ENCODE assay signal across 28 cellular contexts in genomic region chr9:125842215-125842614, GRCh38.
DNase-seq lines count a peak whose midpoint lies in the region; ATAC-seq and TF ChIP-seq lines count a peak whose summit lies in the region.
"Had no signal": no experiment of that assay in that cellular context is flagged by ENCODE, and none has a peak within 500 bp of the region (broad histone marks: within the 10 kb centered on the region; RNA-seq: fewer than 3 reads in every experiment).

No MANE protein-coding gene starts in this region.

- H3F3A ChIP-seq in neural cell (ENCODE audit: insufficient read depth, low read length, poor library complexity, severe bottlenecking) = peaks cover 20% of the 10 kb centered on the region

- H3K4me3 Mint-ChIP-seq in chondrocyte (ENCODE audit: unreplicated experiment) = no peak overlapping the region
- H3K4me3 Mint-ChIP-seq: activated CD4-positive, alpha-beta T cell treated with anti-CD3 and anti-CD28 coated beads for 36 hours; activated T-cell treated with anti-CD3 and anti-CD28 coated beads, Interleukin-2, amount 50 U/mL, for 4 hours; nephron progenitor cell had no signal

- no peak overlapping the region for H2AFZ ChIP-seq in neural cell (ENCODE audit: low read depth, low read length)

- no peak for TF ChIP-seq CTCF in chondrocyte (IDR thresholded peaks at IDR 0.05)
- TF ChIP-seq CTCF in neural cell (IDR thresholded peaks at IDR 0.05; ENCODE audit: poor library complexity, severe bottlenecking) = no peak
- no peak for TF ChIP-seq CTCF in mucosa of descending colon (IDR thresholded peaks at IDR 0.05)

- H3K9me3 Mint-ChIP-seq in chondrocyte (ENCODE audit: low read depth) = peaks cover 7% of the 10 kb centered on the region
- H3K9me3 Mint-ChIP-seq: activated T-cell treated with anti-CD3 and anti-CD28 coated beads, Interleukin-2, amount 50 U/mL, for 4 hours had no signal

- H3K4me3 ChIP-seq in BLaER1 treated with 17β-estradiol and CSF1 and Interleukin-3, amounts not matched to agents 10 nM and 100 nM = 0 out of 20 replicates have a peak overlapping the region, but pooled peaks of 1 of the 10 experiments have one; percentile 20
- no peak overlapping the region for H3K4me3 ChIP-seq in HUES64 (ENCODE audit: low read length)
- H3K4me3 ChIP-seq in neural cell (ENCODE audit: low read length) = peak overlapping the region; percentile 22
- no peak overlapping the region for H3K4me3 ChIP-seq in mucosa of descending colon
- H3K4me3 ChIP-seq: upper lobe of right lung had no signal

- H3K9ac ChIP-seq in BLaER1 treated with 17β-estradiol and CSF1 and Interleukin-3, amounts not matched to agents 10 nM and 100 nM = peak overlapping the region in 10 of 11 experiments; percentile 2 to 54 (median 42); a peak in 14 of 22 replicates
- no peak overlapping the region for H3K9ac ChIP-seq in HUES64 (ENCODE audit: low read depth, low read length)
- no peak overlapping the region for H3K9ac ChIP-seq in neural cell (ENCODE audit: low read length)

- no peaks in the 10 kb centered on the region for H4K20me1 ChIP-seq in BLaER1 treated with 17β-estradiol and CSF1 and Interleukin-3, amounts not matched to agents 10 nM and 100 nM
- peaks cover 9% of the 10 kb centered on the region for H4K20me1 ChIP-seq in neural cell (ENCODE audit: insufficient read depth)

- no peaks in the 10 kb centered on the region for H3K36me3 Mint-ChIP-seq in chondrocyte (ENCODE audit: low read depth)

- DNase-seq in chondrocyte (ENCODE audit: low spot score) (no peak), mucosa of descending colon (no peak), HT-29 (ENCODE audit: low spot score) (no peak), T-helper 2 cell (no peak)
- DNase-seq: activated CD4-positive, alpha-beta T cell treated with anti-CD3 and anti-CD28 coated beads for 36 hours; activated T-cell treated with anti-CD3 and anti-CD28 coated beads, Interleukin-2, amount 50 U/mL, for 4 hours; amniotic stem cell; C1 segment of cervical spinal cord; Caco-2; DND-41; effector memory CD4-positive, alpha-beta T cell; hypothalamus; Karpas-422; MV-4-11; NCI-H524; nephron progenitor cell; NK-92 treated with Interleukin-12 subunit alpha and Interleukin-12 subunit beta, amount 100 ng/mL, for 24 hours; SIG-M5; substantia nigra; T-helper 1 cell; upper lobe of right lung had no signal

- peaks cover 93% of the 10 kb centered on the region for H3K79me2 ChIP-seq in neural cell (replicated peaks; ENCODE audit: insufficient read depth, low read length)

- H3K27me3 Mint-ChIP-seq in chondrocyte (ENCODE audit: low read depth) = no peaks in the 10 kb centered on the region
- H3K27me3 Mint-ChIP-seq: activated CD4-positive, alpha-beta T cell treated with anti-CD3 and anti-CD28 coated beads for 36 hours; progenitor cell of endocrine pancreas had no signal

- intact Hi-C loops in mucosa of descending colon (cut with DNase I, micrococcal nuclease) = no loop called here

- peaks cover 32% of the 10 kb centered on the region for H3K4me1 Mint-ChIP-seq in chondrocyte (ENCODE audit: low read depth)

- H3K9me2 ChIP-seq in neural cell (ENCODE audit: insufficient read depth, low read length) = no peaks in the 10 kb centered on the region

- no peak for TF ChIP-seq RAD21 in neural cell (conservative IDR thresholded peaks at IDR 0.05)

- no peak for TF ChIP-seq EP300 in neural cell (conservative IDR thresholded peaks at IDR 0.05; ENCODE audit: poor library complexity, severe bottlenecking)

- H3K36me3 ChIP-seq in BLaER1 treated with 17β-estradiol and CSF1 and Interleukin-3, amounts not matched to agents 10 nM and 100 nM = no peaks in the 10 kb centered on the region
- no peaks in the 10 kb centered on the region for H3K36me3 ChIP-seq in HUES64 (ENCODE audit: insufficient read depth, low read length)
- no peaks in the 10 kb centered on the region for H3K36me3 ChIP-seq in neural cell (ENCODE audit: insufficient read depth, low read length)
- H3K36me3 ChIP-seq in mucosa of descending colon (ENCODE audit: low read depth) = no peaks in the 10 kb centered on the region
- H3K36me3 ChIP-seq: upper lobe of right lung had no signal

- H3K27me3 ChIP-seq in BLaER1 treated with 17β-estradiol and CSF1 and Interleukin-3, amounts not matched to agents 10 nM and 100 nM = no peaks in the 10 kb centered on the region
- H3K27me3 ChIP-seq in HUES64 (ENCODE audit: insufficient read depth, low read length) = no peaks in the 10 kb centered on the region
- no peaks in the 10 kb centered on the region for H3K27me3 ChIP-seq in neural cell (ENCODE audit: insufficient read depth, low read depth, low read length)
- H3K27me3 ChIP-seq: upper lobe of right lung had no signal

- ATAC-seq in mucosa of descending colon (no peak), HG02885 (IDR thresholded peaks at IDR 0.05; ENCODE audit: poor library complexity, unreplicated experiment) (no peak)
- ATAC-seq: activated CD4-positive, alpha-beta T cell treated with anti-CD3 and anti-CD28 coated beads for 36 hours; activated T-cell treated with anti-CD3 and anti-CD28 coated beads, Interleukin-2, amount 50 U/mL, for 4 hours; esophagus mucosa; left lobe of liver; upper lobe of right lung had no signal

- peak overlapping the region in 9 of 11 experiments; percentile 36 to 78 (median 69); a peak in 17 of 22 replicates for H3K27ac ChIP-seq in BLaER1 treated with 17β-estradiol and CSF1 and Interleukin-3, amounts not matched to agents 10 nM and 100 nM
- H3K27ac ChIP-seq in HUES64 (ENCODE audit: low read depth, low read length) (peak overlapping the region; percentile 1; the same call in 1 of the 2 replicates), neural cell (ENCODE audit: low read length) (peak overlapping the region; percentile 67)
- H3K27ac ChIP-seq: upper lobe of right lung had no signal

- peak overlapping the region; percentile 49 for H3K27ac Mint-ChIP-seq in chondrocyte (ENCODE audit: unreplicated experiment)
- H3K27ac Mint-ChIP-seq: activated CD4-positive, alpha-beta T cell treated with anti-CD3 and anti-CD28 coated beads for 36 hours; nephron progenitor cell; progenitor cell of endocrine pancreas had no signal

- 82% methylated on average over 1 of the region's 1 CpG for WGBS in HUES64

- H3K4me1 ChIP-seq in BLaER1 treated with 17β-estradiol and CSF1 and Interleukin-3, amounts not matched to agents 10 nM and 100 nM = peaks cover 46 to 76% (median 65%) of the 10 kb centered on the region in 10 experiments
- peaks cover 46% of the 10 kb centered on the region for H3K4me1 ChIP-seq in HUES64 (ENCODE audit: insufficient read depth, low read length)
- H3K4me1 ChIP-seq in mucosa of descending colon (ENCODE audit: low read depth) = no peaks in the 10 kb centered on the region
- H3K4me1 ChIP-seq: Caco-2, upper lobe of right lung had no signal

- H3K9me3 ChIP-seq in BLaER1 treated with 17β-estradiol and CSF1 and Interleukin-3, amounts not matched to agents 10 nM and 100 nM (replicated peaks in 1 of 11) = peaks cover 0 to 7% (median 0%) of the 10 kb centered on the region in 11 experiments; a peak in 3 of 22 replicates
- H3K9me3 ChIP-seq in HUES64 (ENCODE audit: insufficient read depth, low read depth, low read length) = peaks cover 5% of the 10 kb centered on the region; the same call in 1 of the 2 replicates
- no peaks in the 10 kb centered on the region for H3K9me3 ChIP-seq in neural cell (ENCODE audit: low read length)
- H3K9me3 ChIP-seq in mucosa of descending colon = no peaks in the 10 kb centered on the region
- H3K9me3 ChIP-seq: Caco-2, upper lobe of right lung had no signal

- H3K4me2 ChIP-seq in BLaER1 treated with 17β-estradiol and CSF1 and Interleukin-3, amounts not matched to agents 10 nM and 100 nM = peak overlapping the region; percentile 64 to 83 (median 72)
- H3K4me2 ChIP-seq in neural cell (ENCODE audit: low read length) = peak overlapping the region; percentile 46

TF ChIP-seq in neural cell, 6 proteins besides CTCF, POLR2A, EP300 and RAD21:
- no peak for TF ChIP-seq TAF1 (IDR thresholded peaks at IDR 0.05; ENCODE audit: low read depth)
- TF ChIP-seq MXI1 (conservative IDR thresholded peaks at IDR 0.05; ENCODE audit: poor library complexity, severe bottlenecking) = no peak
- TF ChIP-seq REST (IDR thresholded peaks at IDR 0.05; ENCODE audit: borderline replicate concordance) = no peak
- no peak for TF ChIP-seq POLR2AphosphoS5 (IDR thresholded peaks at IDR 0.05)
- no peak for TF ChIP-seq SMC3 (conservative IDR thresholded peaks at IDR 0.05; ENCODE audit: poor library complexity)
- no peak for TF ChIP-seq EZH2 (IDR thresholded peaks at IDR 0.05; ENCODE audit: borderline replicate concordance, insufficient read depth, low read length, poor library complexity, severe bottlenecking)

Comparison
In these comparisons a context has a peak if more than half of its experiments do, and no peak if none do; other contexts are left out.
1. H3K27ac ChIP-seq: peak in every context shown above with its lines; median percentile 69 in BLaER1 treated with 17β-estradiol and CSF1 and Interleukin-3, amounts not matched to agents 10 nM and 100 nM; 67 in neural cell; 1 in HUES64.
2. H3K9ac ChIP-seq: peak in BLaER1 treated with 17β-estradiol and CSF1 and Interleukin-3, amounts not matched to agents 10 nM and 100 nM (10 of 11); none in HUES64 (single experiment) and neural cell (single experiment).